1 cellular context compared by ENCODE assay signal in the genomic region with DNA sequence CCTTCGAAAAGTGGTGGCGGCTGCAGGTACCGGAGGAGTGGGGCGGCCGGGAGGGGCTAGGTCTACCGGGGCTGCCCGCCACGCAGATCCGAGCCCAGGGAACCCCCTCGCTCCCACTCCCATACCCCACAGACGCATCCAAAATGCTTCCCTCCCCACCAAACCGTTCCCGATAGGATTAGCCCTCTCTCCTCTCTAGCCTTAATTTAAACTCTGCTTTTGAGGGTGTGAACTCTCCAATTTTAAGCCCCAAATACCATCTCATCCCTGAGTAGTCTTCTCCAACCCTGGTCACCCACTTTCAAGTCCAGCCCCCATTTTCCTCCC.
TF ChIP-seq lines count a peak whose summit lies in the region.

No MANE protein-coding gene starts in this region.

TF ChIP-seq in endothelial cell of umbilical vein, 7 proteins besides CTCF, POLR2A, EP300 and RAD21:
- TF ChIP-seq EZH2 (IDR thresholded peaks at IDR 0.05; ENCODE audit: borderline replicate concordance, low read depth, low read length, severe bottlenecking) = peak; percentile 11
- TF ChIP-seq, protein P1, sequence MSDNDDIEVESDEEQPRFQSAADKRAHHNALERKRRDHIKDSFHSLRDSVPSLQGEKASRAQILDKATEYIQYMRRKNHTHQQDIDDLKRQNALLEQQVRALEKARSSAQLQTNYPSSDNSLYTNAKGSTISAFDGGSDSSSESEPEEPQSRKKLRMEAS (IDR thresholded peaks at IDR 0.05; ENCODE audit: insufficient read depth, insufficient read length) = no peak
